In the genomic region with DNA sequence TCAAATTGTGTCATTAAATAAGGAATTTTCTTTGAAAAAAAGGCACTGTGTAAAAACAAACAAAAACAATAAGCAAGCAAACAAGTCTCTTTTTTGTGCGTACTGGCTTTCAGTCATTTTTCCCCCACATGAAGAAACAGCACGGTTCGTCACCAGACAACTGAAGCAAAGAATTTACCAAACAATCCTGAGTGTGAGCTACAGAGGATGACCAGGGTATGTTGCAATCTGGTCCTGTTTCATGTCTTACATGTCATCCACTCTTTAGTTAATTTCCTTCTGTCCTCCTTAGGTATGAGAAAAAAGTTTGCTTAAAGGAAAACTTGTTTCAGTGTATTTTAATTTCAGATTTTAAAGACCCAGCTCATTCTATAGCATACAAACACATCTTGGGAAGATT, we compare ENCODE assay signal across 35 cellular contexts.
DNase-seq lines count a peak whose midpoint lies in the region; ATAC-seq, FAIRE-seq and TF ChIP-seq lines count a peak whose summit lies in the region.
"Had no signal": no experiment of that assay in that cellular context is flagged by ENCODE, and none has a peak within 500 bp of the region (broad histone marks: within the 10 kb centered on the region; RNA-seq: fewer than 3 reads in every experiment).

No MANE protein-coding gene starts in this region.

- no peak overlapping the region for H3K4ac ChIP-seq in H1 (replicated peaks; ENCODE audit: insufficient read length, low read depth, low read length)

- H2BK5ac ChIP-seq in H1 (ENCODE audit: low read depth, low read length), result no peak overlapping the region

- no peak overlapping the region for H2BK20ac ChIP-seq in H1 (ENCODE audit: low read length)

- H4K91ac ChIP-seq in H1 (replicated peaks; ENCODE audit: insufficient read length, low read length), result no peak overlapping the region

- ATAC-seq in HepG2 (no peak), right lobe of liver (no peak)
- no peak for ATAC-seq in stimulated activated effector memory CD8-positive, alpha-beta T cell treated with anti-CD3 and anti-CD28 coated beads, Interleukin-12 subunit alpha, Interleukin-12 subunit beta, amount 100 ng/mL, for 72 hours
- ATAC-seq: activated CD8-positive, alpha-beta memory T cell treated with anti-CD3 and anti-CD28 coated beads, Interleukin-2, amount 10 ng/mL, durations not matched to agents 7 days and 5 days; activated T-cell treated with anti-CD3 and anti-CD28 coated beads, Interleukin-2, amount 50 U/mL, for 4 hours; effector memory CD8-positive, alpha-beta T cell; esophagus mucosa; heart right ventricle had no signal

- no peak overlapping the region for H3K27ac Mint-ChIP-seq in stimulated activated effector memory CD8-positive, alpha-beta T cell treated with anti-CD3 and anti-CD28 coated beads, Interleukin-12 subunit alpha, Interleukin-12 subunit beta, amount 100 ng/mL, for 72 hours
- H3K27ac Mint-ChIP-seq in activated CD4-positive, alpha-beta T cell treated with anti-CD3 and anti-CD28 coated beads, Interleukin-2, amount 10 ng/mL, durations not matched to agents 24 days and 14 days, result no peak overlapping the region
- H3K27ac Mint-ChIP-seq: activated CD8-positive, alpha-beta memory T cell treated with anti-CD3 and anti-CD28 coated beads, Interleukin-2, amount 10 ng/mL, durations not matched to agents 7 days and 5 days; activated naive CD8-positive, alpha-beta T cell treated with anti-CD3 and anti-CD28 coated beads for 36 hours; CD4-positive, CD25-positive, alpha-beta regulatory T cell; effector memory CD8-positive, alpha-beta T cell; nephron progenitor cell had no signal

- H3K36me3 ChIP-seq in HepG2 (replicated peaks in 1 of 2; ENCODE audit: control insufficient read depth in 1 of 2, insufficient read depth in 2 of 2, low read length in 2 of 2) (no peaks in the 10 kb centered on the region), right lobe of liver (no peaks in the 10 kb centered on the region), H1 (ENCODE audit: control insufficient read depth in 2 of 4, insufficient read depth in 4 of 4, low read length in 3 of 4) (no peaks in the 10 kb centered on the region), smooth muscle cell (ENCODE audit: low read depth) (no peaks in the 10 kb centered on the region)
- H3K36me3 ChIP-seq: heart right ventricle, MG63, right atrium auricular region, thyroid gland had no signal

- H2AFZ ChIP-seq in HepG2 (ENCODE audit: low read length), result no peak overlapping the region
- H2AFZ ChIP-seq in H1 (ENCODE audit: low read length), result no peak overlapping the region
- no peak overlapping the region for H2AFZ ChIP-seq in smooth muscle cell (ENCODE audit: low read depth)
- H2AFZ ChIP-seq: parathyroid adenoma had no signal

- intact Hi-C loops in HepG2 (cut with micrococcal nuclease; ENCODE audit: unreplicated experiment), result no loop called here
- intact Hi-C loops in right lobe of liver (cut with DNase I), result no loop called here
- intact Hi-C loops in activated CD4-positive, alpha-beta T cell treated with anti-CD3 and anti-CD28 coated beads, Interleukin-2, amount 10 ng/mL, durations not matched to agents 24 days and 14 days (cut with micrococcal nuclease), result no loop called here

- H3K4me1 ChIP-seq in HepG2 (ENCODE audit: insufficient read depth, low read length) (no peaks in the 10 kb centered on the region), right lobe of liver (no peaks in the 10 kb centered on the region), H1 (replicated peaks in 1 of 4; ENCODE audit: control insufficient read depth in 3 of 4, insufficient read depth in 4 of 4, low read length in 3 of 4) (no peaks in the 10 kb centered on the region), smooth muscle cell (ENCODE audit: low read depth) (peaks cover 2% of the 10 kb centered on the region)
- H3K4me1 ChIP-seq: heart right ventricle, parathyroid adenoma, right atrium auricular region, thyroid gland had no signal

- no peak overlapping the region for H2BK15ac ChIP-seq in H1 (ENCODE audit: low read length)

- no peak for TF ChIP-seq POLR2A in HepG2 (IDR thresholded peaks at IDR 0.05; ENCODE audit: insufficient read depth in 1 of 2, low read depth in 2 of 2, low read length in 2 of 2)
- TF ChIP-seq POLR2A in right lobe of liver (IDR thresholded peaks at IDR 0.05), result no peak
- no peak for TF ChIP-seq POLR2A in H1 (IDR thresholded peaks at IDR 0.05; ENCODE audit: control extremely low read depth in 1 of 2, low read depth in 2 of 2, low read length in 2 of 2)

- CTCF ChIA-PET in HepG2 (lab: Yijun Ruan, JAX; ENCODE audit: low intra/inter-chr PET ratio, low total read pairs) (no interaction called here), H1 (lab: Charles Lee; ENCODE audit: partially characterized antibody) (no interaction called here)

- no peak for TF ChIP-seq RAD21 in HepG2 (CRISPR knock-in tag; IDR thresholded peaks at IDR 0.05)
- TF ChIP-seq RAD21 in H1 (IDR thresholded peaks at IDR 0.05 in 1 of 2, conservative IDR thresholded peaks at IDR 0.05 in 1 of 2; ENCODE audit: low read depth in 2 of 2, low read length in 2 of 2), result no peak

- no peak for DNase-seq in HepG2 (ENCODE audit: low spot score)
- no peak for DNase-seq in right lobe of liver
- DNase-seq in H1 (ENCODE audit: low read depth in 1 of 2, low spot score in 2 of 2), result no peak
- peak; percentile 28 for DNase-seq in kidney glomerular epithelial cell (lab: John Stamatoyannopoulos, UW)
- no peak for DNase-seq in smooth muscle cell (lab: John Stamatoyannopoulos, UW; ENCODE audit: unreplicated experiment)
- no peak for DNase-seq in stimulated activated CD4-positive, alpha-beta T cell treated with anti-CD3 and anti-CD28 coated beads, Interleukin-4, amount 100 ng/mL, for 24 hours
- no peak for DNase-seq in stimulated activated effector memory CD8-positive, alpha-beta T cell treated with anti-CD3 and anti-CD28 coated beads, Interleukin-12 subunit alpha, Interleukin-12 subunit beta, amount 100 ng/mL, for 72 hours (ENCODE audit: low spot score in 2 of 2)
- no peak for DNase-seq in activated CD4-positive, alpha-beta T cell treated with anti-CD3 and anti-CD28 coated beads, Interleukin-2, amount 10 ng/mL, durations not matched to agents 24 days and 14 days
- DNase-seq: activated CD4-positive, alpha-beta T cell treated with anti-CD3 and anti-CD28 coated beads, Interleukin-2, amount 50 U/mL, for 4 hours; activated CD8-positive, alpha-beta memory T cell treated with anti-CD3 and anti-CD28 coated beads, Interleukin-2, amount 10 ng/mL, durations not matched to agents 7 days and 5 days; activated gamma-delta T cell; activated naive CD8-positive, alpha-beta T cell treated with anti-CD3 and anti-CD28 coated beads for 36 hours; activated T-cell treated with anti-CD3 and anti-CD28 coated beads, Interleukin-2, amount 50 U/mL, for 4 hours; AML-193; Calu3; CD4-positive, CD25-positive, alpha-beta regulatory T cell; central memory CD4-positive, alpha-beta T cell; DMS79 treated with DMSO at 0.1 percent for 48 hours; effector memory CD8-positive, alpha-beta T cell; foreskin melanocyte; heart right ventricle; KG1; MG63; NCI-H1436; NCI-H2081 treated with DMSO at 0.1 percent for 48 hours; nephron progenitor cell; SHP77 treated with DMSO at 0.1 percent for 48 hours; stimulated activated CD4-positive, alpha-beta T cell treated with anti-CD3 and anti-CD28 coated beads, Interleukin-2, amount 100 ng/mL, for 48 hours; T1000; thyroid gland had no signal

- FAIRE-seq in HepG2 (lab: Jason Lieb, UNC), result no peak
- no peak for FAIRE-seq in H1 (lab: Jason Lieb, UNC)
- FAIRE-seq: HTR-8/SVneo, RCC 7860 had no signal

- no peaks in the 10 kb centered on the region for H3K9me3 ChIP-seq in HepG2 (ENCODE audit: low read length)
- H3K9me3 ChIP-seq in right lobe of liver, result no peaks in the 10 kb centered on the region
- H3K9me3 ChIP-seq in H1 (ENCODE audit: insufficient read depth in 2 of 2, low read depth in 1 of 2, low read length in 1 of 2), result no peaks in the 10 kb centered on the region
- no peaks in the 10 kb centered on the region for H3K9me3 ChIP-seq in smooth muscle cell (replicated peaks; ENCODE audit: low read depth)
- H3K9me3 ChIP-seq: MG63, right atrium auricular region, thyroid gland had no signal

- no peak overlapping the region for H3K9ac ChIP-seq in HepG2 (ENCODE audit: insufficient read depth, low read depth, low read length)
- H3K9ac ChIP-seq in H1 (replicated peaks in 1 of 4; ENCODE audit: extremely low read depth in 1 of 4, low read depth in 3 of 4, low read length in 3 of 4), result no peak overlapping the region
- H3K9ac ChIP-seq in smooth muscle cell (ENCODE audit: low read depth), result peak overlapping the region; percentile 53
- H3K9ac ChIP-seq: parathyroid adenoma had no signal

- no peaks in the 10 kb centered on the region for H3K4me1 Mint-ChIP-seq in stimulated activated effector memory CD8-positive, alpha-beta T cell treated with anti-CD3 and anti-CD28 coated beads, Interleukin-12 subunit alpha, Interleukin-12 subunit beta, amount 100 ng/mL, for 72 hours
- no peaks in the 10 kb centered on the region for H3K4me1 Mint-ChIP-seq in activated CD4-positive, alpha-beta T cell treated with anti-CD3 and anti-CD28 coated beads, Interleukin-2, amount 10 ng/mL, durations not matched to agents 24 days and 14 days
- H3K4me1 Mint-ChIP-seq: activated CD8-positive, alpha-beta memory T cell treated with anti-CD3 and anti-CD28 coated beads, Interleukin-2, amount 10 ng/mL, durations not matched to agents 7 days and 5 days; activated naive CD8-positive, alpha-beta T cell treated with anti-CD3 and anti-CD28 coated beads for 36 hours; CD4-positive, CD25-positive, alpha-beta regulatory T cell; nephron progenitor cell had no signal

- H3K4me2 ChIP-seq in HepG2 (ENCODE audit: low read depth, low read length), result no peak overlapping the region
- H3K4me2 ChIP-seq in H1 (ENCODE audit: insufficient read depth in 1 of 2, low read depth in 2 of 2, low read length in 2 of 2), result no peak overlapping the region
- peak overlapping the region; percentile 50 for H3K4me2 ChIP-seq in smooth muscle cell

- H3K4me3 Mint-ChIP-seq in stimulated activated effector memory CD8-positive, alpha-beta T cell treated with anti-CD3 and anti-CD28 coated beads, Interleukin-12 subunit alpha, Interleukin-12 subunit beta, amount 100 ng/mL, for 72 hours, result no peak overlapping the region
- no peak overlapping the region for H3K4me3 Mint-ChIP-seq in activated CD4-positive, alpha-beta T cell treated with anti-CD3 and anti-CD28 coated beads, Interleukin-2, amount 10 ng/mL, durations not matched to agents 24 days and 14 days
- H3K4me3 Mint-ChIP-seq: activated CD8-positive, alpha-beta memory T cell treated with anti-CD3 and anti-CD28 coated beads, Interleukin-2, amount 10 ng/mL, durations not matched to agents 7 days and 5 days; activated naive CD8-positive, alpha-beta T cell treated with anti-CD3 and anti-CD28 coated beads for 36 hours; activated T-cell treated with anti-CD3 and anti-CD28 coated beads, Interleukin-2, amount 50 U/mL, for 4 hours; effector memory CD8-positive, alpha-beta T cell; nephron progenitor cell had no signal

- in situ Hi-C loops in HepG2 (cut with HindIII; ENCODE audit: extremely low pct_ligation_motif_present, low pct_unique_long_range_greater_than_20kb), result no loop called here

- WGBS in HepG2 (ENCODE audit: low lambda C conversion rate), result 20% methylated on average over 3 of the region's 3 CpGs
- WGBS in right lobe of liver (ENCODE audit: insufficient coverage, low coverage, low lambda C conversion rate, missing lambda C conversion rate), result 29% methylated on average over 3 of the region's 3 CpGs
- WGBS in H1 (ENCODE audit: extremely low coverage in 1 of 2, insufficient coverage in 1 of 2, insufficient read length in 1 of 2, insufficient replicate concordance in 2 of 2, low coverage in 1 of 2, low lambda C conversion rate in 2 of 2, missing lambda C conversion rate in 1 of 2), 2 experiments, result 86% methylated on average over 3 of the region's 3 CpGs; no CpG with 5 or more reads in 1 of the 2 experiments
- 3% methylated on average over 3 of the region's 3 CpGs for WGBS in smooth muscle cell (ENCODE audit: low lambda C conversion rate)

- H3K27me3 Mint-ChIP-seq in activated CD4-positive, alpha-beta T cell treated with anti-CD3 and anti-CD28 coated beads, Interleukin-2, amount 10 ng/mL, durations not matched to agents 24 days and 14 days, result no peaks in the 10 kb centered on the region
- H3K27me3 Mint-ChIP-seq: activated CD8-positive, alpha-beta memory T cell treated with anti-CD3 and anti-CD28 coated beads, Interleukin-2, amount 10 ng/mL, durations not matched to agents 7 days and 5 days; activated naive CD8-positive, alpha-beta T cell treated with anti-CD3 and anti-CD28 coated beads for 36 hours; CD4-positive, CD25-positive, alpha-beta regulatory T cell; effector memory CD8-positive, alpha-beta T cell had no signal

- no peaks in the 10 kb centered on the region for H3K79me2 ChIP-seq in HepG2 (ENCODE audit: insufficient read depth, low read length)
- H3K79me2 ChIP-seq in H1 (ENCODE audit: control insufficient read depth in 1 of 2, insufficient read depth in 2 of 2, low read length in 2 of 2), result no peaks in the 10 kb centered on the region
- no peaks in the 10 kb centered on the region for H3K79me2 ChIP-seq in smooth muscle cell (ENCODE audit: low read depth)
- H3K79me2 ChIP-seq: parathyroid adenoma had no signal

- H3K9me3 Mint-ChIP-seq in stimulated activated effector memory CD8-positive, alpha-beta T cell treated with anti-CD3 and anti-CD28 coated beads, Interleukin-12 subunit alpha, Interleukin-12 subunit beta, amount 100 ng/mL, for 72 hours, result peaks cover 7% of the 10 kb centered on the region
- H3K9me3 Mint-ChIP-seq in activated CD4-positive, alpha-beta T cell treated with anti-CD3 and anti-CD28 coated beads, Interleukin-2, amount 10 ng/mL, durations not matched to agents 24 days and 14 days, result peaks cover 5% of the 10 kb centered on the region
- H3K9me3 Mint-ChIP-seq: activated naive CD8-positive, alpha-beta T cell treated with anti-CD3 and anti-CD28 coated beads for 36 hours; activated T-cell treated with anti-CD3 and anti-CD28 coated beads, Interleukin-2, amount 50 U/mL, for 4 hours; nephron progenitor cell had no signal

- H3K27me3 ChIP-seq in HepG2 (ENCODE audit: control insufficient read depth in 1 of 2, insufficient read depth in 2 of 2, low read length in 2 of 2) (no peaks in the 10 kb centered on the region), right lobe of liver (no peaks in the 10 kb centered on the region), H1 (replicated peaks in 1 of 4; ENCODE audit: control insufficient read depth in 3 of 4, extremely low read depth in 1 of 4, insufficient read depth in 3 of 4, low read length in 3 of 4) (no peaks in the 10 kb centered on the region; a peak in 1 of 7 replicates), smooth muscle cell (ENCODE audit: low read depth) (no peaks in the 10 kb centered on the region)
- H3K27me3 ChIP-seq: heart right ventricle, MG63, right atrium auricular region, thyroid gland had no signal

- H3K14ac ChIP-seq in H1 (ENCODE audit: insufficient read length), result no peak overlapping the region

- no peaks in the 10 kb centered on the region for H3K79me1 ChIP-seq in H1 (ENCODE audit: low read depth, low read length)

- no peak overlapping the region for H3K23ac ChIP-seq in H1 (ENCODE audit: insufficient read length)

- H3K18ac ChIP-seq in H1 (ENCODE audit: extremely low read depth, low read length), result no peak overlapping the region

- no TSS peak for BruUV-seq in HepG2 (replicated peaks; lab: Mats Ljungman, UMichigan)

- no peak overlapping the region for H2AK5ac ChIP-seq in H1 (ENCODE audit: low read depth, low read length)

- POLR2A ChIA-PET in HepG2 (lab: Yijun Ruan, JAX), result no interaction called here
- POLR2A ChIA-PET in H1 (lab: Charles Lee; ENCODE audit: partially characterized antibody), result no interaction called here

- no peak overlapping the region for H4K5ac ChIP-seq in H1 (ENCODE audit: insufficient read length, low read depth, low read length)

- H3K4me3 ChIP-seq in HepG2 (replicated peaks in 1 of 3; ENCODE audit: insufficient read depth in 1 of 3, low read depth in 2 of 3, low read length in 3 of 3), result no peak overlapping the region
- no peak overlapping the region for H3K4me3 ChIP-seq in right lobe of liver
- H3K4me3 ChIP-seq in H1 (ENCODE audit: extremely low read depth in 1 of 4, insufficient read depth in 2 of 4, low read depth in 3 of 4, low read length in 4 of 4), result no peak overlapping the region
- H3K4me3 ChIP-seq in smooth muscle cell, result no peak overlapping the region
- H3K4me3 ChIP-seq: heart right ventricle, MG63, right atrium auricular region, thyroid gland had no signal

- H3K27ac ChIP-seq in HepG2 (ENCODE audit: extremely low read length, insufficient read depth, low read length) (no peak overlapping the region), right lobe of liver (no peak overlapping the region), H1 (ENCODE audit: low read depth, low read length) (no peak overlapping the region), smooth muscle cell (ENCODE audit: low read depth) (peak overlapping the region; percentile 61)
- H3K27ac ChIP-seq: heart right ventricle, parathyroid adenoma, right atrium auricular region, thyroid gland had no signal

- no peak overlapping the region for H4K8ac ChIP-seq in H1 (ENCODE audit: extremely low read depth, insufficient read depth, low read length)

- H3K36me3 Mint-ChIP-seq in stimulated activated effector memory CD8-positive, alpha-beta T cell treated with anti-CD3 and anti-CD28 coated beads, Interleukin-12 subunit alpha, Interleukin-12 subunit beta, amount 100 ng/mL, for 72 hours, result no peaks in the 10 kb centered on the region
- no peaks in the 10 kb centered on the region for H3K36me3 Mint-ChIP-seq in activated CD4-positive, alpha-beta T cell treated with anti-CD3 and anti-CD28 coated beads, Interleukin-2, amount 10 ng/mL, durations not matched to agents 24 days and 14 days (ENCODE audit: low read depth)
- H3K36me3 Mint-ChIP-seq: activated CD8-positive, alpha-beta memory T cell treated with anti-CD3 and anti-CD28 coated beads, Interleukin-2, amount 10 ng/mL, durations not matched to agents 7 days and 5 days; activated naive CD8-positive, alpha-beta T cell treated with anti-CD3 and anti-CD28 coated beads for 36 hours; CD4-positive, CD25-positive, alpha-beta regulatory T cell had no signal

- no peak overlapping the region for H3K56ac ChIP-seq in H1 (replicated peaks; ENCODE audit: insufficient read length, low read depth, low read length)

- H2BK120ac ChIP-seq in H1 (replicated peaks; ENCODE audit: low read depth, low read length), result no peak overlapping the region

- no peaks in the 10 kb centered on the region for H4K20me1 ChIP-seq in HepG2 (ENCODE audit: insufficient read depth, low read length)
- no peaks in the 10 kb centered on the region for H4K20me1 ChIP-seq in H1 (replicated peaks in 1 of 2; ENCODE audit: control insufficient read depth in 1 of 2, insufficient read depth in 2 of 2, low read length in 2 of 2)
- H4K20me1 ChIP-seq in smooth muscle cell (ENCODE audit: low read depth), result no peaks in the 10 kb centered on the region

- H3F3A ChIP-seq in smooth muscle cell (ENCODE audit: low read depth), result no peaks in the 10 kb centered on the region

- no peak overlapping the region for H2BK12ac ChIP-seq in H1 (ENCODE audit: low read depth, low read length)

- no peak for TF ChIP-seq CTCF in HepG2 (CRISPR knock-in tag; IDR thresholded peaks at IDR 0.05)
- no peak for TF ChIP-seq CTCF in right lobe of liver (IDR thresholded peaks at IDR 0.05)
- TF ChIP-seq CTCF in H1 (IDR thresholded peaks at IDR 0.05; ENCODE audit: control extremely low read depth in 1 of 3, insufficient read depth in 1 of 3, low read depth in 1 of 3, low read length in 3 of 3), result no peak
- TF ChIP-seq CTCF in smooth muscle cell (IDR thresholded peaks at IDR 0.05; ENCODE audit: borderline replicate concordance, insufficient read depth, poor library complexity, severe bottlenecking), result no peak

- no peaks in the 10 kb centered on the region; the same call in 1 of the 2 replicates for H3K23me2 ChIP-seq in H1 (ENCODE audit: low read depth, low read length)

- TF ChIP-seq EP300 in HepG2 (IDR thresholded peaks at IDR 0.05; ENCODE audit: low read depth in 2 of 2, low read length in 2 of 2) (no peak), HepG2 (CRISPR knock-in tag; IDR thresholded peaks at IDR 0.05; ENCODE audit: borderline replicate concordance) (no peak), H1 (IDR thresholded peaks at IDR 0.05; ENCODE audit: borderline replicate concordance in 1 of 2, low read depth in 2 of 2, low read length in 2 of 2) (no peak)
